Comparison of ENCODE assay signal across 1 cellular context in the genomic region with DNA sequence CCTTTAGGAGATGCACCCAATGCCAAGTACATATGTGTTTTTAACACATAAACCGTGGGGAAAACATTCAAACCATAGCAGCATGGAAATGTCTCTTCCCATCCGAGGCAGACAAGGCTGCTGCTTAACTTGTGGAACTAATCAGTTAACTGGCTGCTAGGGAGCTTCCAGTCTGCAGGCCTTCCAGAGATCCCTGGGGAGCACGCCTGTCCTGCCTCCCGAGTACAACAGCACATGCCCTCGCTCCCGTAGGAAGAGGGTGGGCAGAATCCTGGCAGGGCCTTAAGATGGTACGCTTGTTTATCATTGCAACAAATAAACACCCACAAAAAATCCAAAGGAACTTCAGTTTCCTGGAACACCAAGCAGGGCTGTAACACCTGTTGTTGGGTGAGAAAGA.
TF ChIP-seq lines count a peak whose summit lies in the region.

No MANE protein-coding gene starts in this region.

TF ChIP-seq in HEK293, 187 proteins besides CTCF, POLR2A, EP300 and RAD21 (continued from another document):
- TF ChIP-seq, protein P1, sequence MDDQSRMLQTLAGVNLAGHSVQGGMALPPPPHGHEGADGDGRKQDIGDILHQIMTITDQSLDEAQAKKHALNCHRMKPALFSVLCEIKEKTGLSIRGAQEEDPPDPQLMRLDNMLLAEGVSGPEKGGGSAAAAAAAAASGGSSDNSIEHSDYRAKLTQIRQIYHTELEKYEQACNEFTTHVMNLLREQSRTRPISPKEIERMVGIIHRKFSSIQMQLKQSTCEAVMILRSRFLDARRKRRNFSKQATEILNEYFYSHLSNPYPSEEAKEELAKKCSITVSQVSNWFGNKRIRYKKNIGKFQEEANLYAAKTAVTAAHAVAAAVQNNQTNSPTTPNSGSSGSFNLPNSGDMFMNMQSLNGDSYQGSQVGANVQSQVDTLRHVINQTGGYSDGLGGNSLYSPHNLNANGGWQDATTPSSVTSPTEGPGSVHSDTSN (CRISPR knock-in tag; IDR thresholded peaks at IDR 0.05), result no peak
- TF ChIP-seq ZNF561 (tag by site-specific recombination; IDR thresholded peaks at IDR 0.05; ENCODE audit: borderline replicate concordance), result no peak
